In genomic region chr16:22184615-22184968, GRCh38 we compare ENCODE assay signal across 16 cellular contexts. TPM values are rescaled to one million over a fixed set of nuclear protein-coding genes. Genes with fewer than 3 reads are reported as not detected.
DNase-seq lines count a peak whose midpoint lies in the region; ATAC-seq, FAIRE-seq and TF ChIP-seq lines count a peak whose summit lies in the region.
"Had no signal": no experiment of that assay in that cellular context is flagged by ENCODE, and none has a peak within 500 bp of the region (broad histone marks: within the 10 kb centered on the region; RNA-seq: fewer than 3 reads in every experiment).

No MANE protein-coding gene starts in this region.

- TF ChIP-seq EP300 in HepG2 (IDR thresholded peaks at IDR 0.05; ENCODE audit: low read depth in 2 of 2, low read length in 2 of 2) (no peak), HepG2 (CRISPR knock-in tag; IDR thresholded peaks at IDR 0.05; ENCODE audit: borderline replicate concordance) (no peak)

- H3K4me1 Mint-ChIP-seq in memory B cell = peaks cover 13% of the 10 kb centered on the region
- H3K4me1 Mint-ChIP-seq in glutamatergic neuron (ENCODE audit: low read depth, unreplicated experiment) = peaks cover 10% of the 10 kb centered on the region

- ATAC-seq in HepG2 (no peak), right lobe of liver (no peak), memory B cell (ENCODE audit: low read depth) (no peak)

- POLR2A ChIA-PET in HepG2 (lab: Yijun Ruan, JAX) = no interaction called here

- TF ChIP-seq CTCF in HepG2 (CRISPR knock-in tag; IDR thresholded peaks at IDR 0.05) = no peak
- no peak for TF ChIP-seq CTCF in right lobe of liver (IDR thresholded peaks at IDR 0.05)
- TF ChIP-seq CTCF in OCI-LY3 (IDR thresholded peaks at IDR 0.05; ENCODE audit: low read depth, low read length) = no peak
- TF ChIP-seq CTCF in Peyer's patch (IDR thresholded peaks at IDR 0.05) = no peak
- no peak for TF ChIP-seq CTCF in glutamatergic neuron (IDR thresholded peaks at IDR 0.05; ENCODE audit: partially characterized antibody, unreplicated experiment)

- H3K4me3 ChIP-seq in HepG2 (replicated peaks in 1 of 3; ENCODE audit: insufficient read depth in 1 of 3, low read depth in 2 of 3, low read length in 3 of 3) (no peak overlapping the region), right lobe of liver (no peak overlapping the region), OCI-LY3 (ENCODE audit: low read length) (peak overlapping the region; percentile 82), Peyer's patch (no peak overlapping the region)
- H3K4me3 ChIP-seq: BLaER1 treated with 17β-estradiol and CSF1 and Interleukin-3, amounts not matched to agents 10 nM and 100 nM had no signal

- CTCF ChIA-PET in HepG2 (lab: Yijun Ruan, JAX; ENCODE audit: low intra/inter-chr PET ratio, low total read pairs) = interaction anchor here (0.8 to 1.3 kb wide), 2 partner anchors 43 to 106 kb away, joined by 3 to 4 read pairs; no protein-coding TSS in a partner anchor

- BruUV-seq in HepG2 (replicated peaks; lab: Mats Ljungman, UMichigan) = no TSS peak

- intact Hi-C loops in HepG2 (cut with micrococcal nuclease; ENCODE audit: unreplicated experiment) (no loop called here), right lobe of liver (cut with DNase I) (loop anchor here in 1 of 2 donors (10.0 kb wide), 1 partner anchor 180 kb away; the partner anchor contains the start of genes MOSMO and PDZD9), head of caudate nucleus (cut with DNase I) (no loop called here)

- DNase-seq in HepG2 (ENCODE audit: low spot score) = no peak
- DNase-seq in right lobe of liver = no peak
- DNase-seq in memory B cell (ENCODE audit: low spot score in 2 of 2) = no peak
- DNase-seq in Peyer's patch = no peak
- no peak for DNase-seq in glutamatergic neuron
- no peak for DNase-seq in head of caudate nucleus
- DNase-seq: ACHN; CD4-positive, CD25-positive, alpha-beta regulatory T cell; DMS79; GOT3 had no signal

- TF ChIP-seq POLR2A in HepG2 (IDR thresholded peaks at IDR 0.05; ENCODE audit: insufficient read depth in 1 of 2, low read depth in 2 of 2, low read length in 2 of 2) = no peak
- TF ChIP-seq POLR2A in right lobe of liver (IDR thresholded peaks at IDR 0.05) = no peak
- no peak for TF ChIP-seq POLR2A in Peyer's patch (IDR thresholded peaks at IDR 0.05)

- H3K9me3 Mint-ChIP-seq in memory B cell (no peaks in the 10 kb centered on the region), glutamatergic neuron (ENCODE audit: unreplicated experiment) (peaks cover 3% of the 10 kb centered on the region)
- H3K9me3 Mint-ChIP-seq: CD4-positive, CD25-positive, alpha-beta regulatory T cell had no signal

- H3K27ac Mint-ChIP-seq in memory B cell = no peak overlapping the region
- H3K27ac Mint-ChIP-seq in glutamatergic neuron (ENCODE audit: unreplicated experiment) = no peak overlapping the region

- no peaks in the 10 kb centered on the region; a peak in 1 of 5 replicates for H3K27me3 ChIP-seq in HepG2 (ENCODE audit: control insufficient read depth in 1 of 2, insufficient read depth in 2 of 2, low read length in 2 of 2)
- H3K27me3 ChIP-seq in right lobe of liver = no peaks in the 10 kb centered on the region
- no peaks in the 10 kb centered on the region for H3K27me3 ChIP-seq in OCI-LY3 (ENCODE audit: low read depth, low read length)
- no peaks in the 10 kb centered on the region for H3K27me3 ChIP-seq in Peyer's patch
- H3K27me3 ChIP-seq: BLaER1 treated with 17β-estradiol and CSF1 and Interleukin-3, amounts not matched to agents 10 nM and 100 nM had no signal

- H2AFZ ChIP-seq in HepG2 (ENCODE audit: low read length) (no peak overlapping the region), OCI-LY3 (ENCODE audit: low read depth, low read length) (no peak overlapping the region)

- H3K36me3 ChIP-seq in HepG2 (replicated peaks in 1 of 2; ENCODE audit: control insufficient read depth in 1 of 2, insufficient read depth in 2 of 2, low read length in 2 of 2) (no peaks in the 10 kb centered on the region), right lobe of liver (no peaks in the 10 kb centered on the region), OCI-LY3 (replicated peaks; ENCODE audit: low read depth, low read length) (no peaks in the 10 kb centered on the region), Peyer's patch (no peaks in the 10 kb centered on the region)
- H3K36me3 ChIP-seq: BLaER1 treated with 17β-estradiol and CSF1 and Interleukin-3, amounts not matched to agents 10 nM and 100 nM had no signal

- H4K20me1 ChIP-seq in HepG2 (ENCODE audit: insufficient read depth, low read length) = no peaks in the 10 kb centered on the region
- H4K20me1 ChIP-seq in OCI-LY3 (ENCODE audit: insufficient read depth, low read length) = no peaks in the 10 kb centered on the region
- H4K20me1 ChIP-seq: BLaER1 treated with 17β-estradiol and CSF1 and Interleukin-3, amounts not matched to agents 10 nM and 100 nM had no signal

- in situ Hi-C loops in HepG2 (cut with HindIII; ENCODE audit: extremely low pct_ligation_motif_present, low pct_unique_long_range_greater_than_20kb) = no loop called here

- H3K9me3 ChIP-seq in HepG2 (ENCODE audit: low read length) = no peaks in the 10 kb centered on the region
- H3K9me3 ChIP-seq in right lobe of liver = no peaks in the 10 kb centered on the region
- H3K9me3 ChIP-seq in OCI-LY3 (ENCODE audit: insufficient read depth, low read length) = no peaks in the 10 kb centered on the region
- no peaks in the 10 kb centered on the region for H3K9me3 ChIP-seq in Peyer's patch
- H3K9me3 ChIP-seq: BLaER1 treated with 17β-estradiol and CSF1 and Interleukin-3, amounts not matched to agents 10 nM and 100 nM had no signal

- peak overlapping the region; percentile 46 for H3K4me3 Mint-ChIP-seq in memory B cell
- no peak overlapping the region for H3K4me3 Mint-ChIP-seq in glutamatergic neuron (ENCODE audit: unreplicated experiment)
- H3K4me3 Mint-ChIP-seq: CD4-positive, CD25-positive, alpha-beta regulatory T cell had no signal

- H3K4me1 ChIP-seq in HepG2 (ENCODE audit: insufficient read depth, low read length) = peaks cover 23% of the 10 kb centered on the region
- peaks cover 0 to 13% (median 2%) of the 10 kb centered on the region in 4 donors for H3K4me1 ChIP-seq in right lobe of liver
- peaks cover 45% of the 10 kb centered on the region for H3K4me1 ChIP-seq in OCI-LY3 (ENCODE audit: low read length)
- H3K4me1 ChIP-seq in Peyer's patch = peaks cover 0 to 16% (median 12%) of the 10 kb centered on the region in 4 donors

- H3K4me2 ChIP-seq in HepG2 (ENCODE audit: low read depth, low read length) (no peak overlapping the region), OCI-LY3 (ENCODE audit: low read length) (peak overlapping the region; percentile 75)
- H3K4me2 ChIP-seq: BLaER1 treated with 17β-estradiol and CSF1 and Interleukin-3, amounts not matched to agents 10 nM and 100 nM had no signal

- WGBS in HepG2 (ENCODE audit: low lambda C conversion rate) = 80% methylated on average over 6 of the region's 6 CpGs
- no CpG with 5 or more reads among the region's 6 CpGs for WGBS in right lobe of liver (ENCODE audit: insufficient coverage, low coverage, low lambda C conversion rate, missing lambda C conversion rate)

- H3K36me3 Mint-ChIP-seq in memory B cell = peaks cover 6% of the 10 kb centered on the region
- H3K36me3 Mint-ChIP-seq in glutamatergic neuron (ENCODE audit: unreplicated experiment) = no peaks in the 10 kb centered on the region

- no peak overlapping the region for H3K27ac ChIP-seq in HepG2 (ENCODE audit: extremely low read length, insufficient read depth, low read length)
- H3K27ac ChIP-seq in right lobe of liver = no peak overlapping the region
- H3K27ac ChIP-seq in OCI-LY3 (ENCODE audit: low read length) = peak overlapping the region; percentile 55
- no peak overlapping the region for H3K27ac ChIP-seq in Peyer's patch
- H3K27ac ChIP-seq: BLaER1 treated with 17β-estradiol and CSF1 and Interleukin-3, amounts not matched to agents 10 nM and 100 nM had no signal

- H3K9ac ChIP-seq in HepG2 (ENCODE audit: insufficient read depth, low read depth, low read length) (no peak overlapping the region), OCI-LY3 (ENCODE audit: low read length) (peak overlapping the region; percentile 62)
- H3K9ac ChIP-seq: BLaER1 treated with 17β-estradiol and CSF1 and Interleukin-3, amounts not matched to agents 10 nM and 100 nM had no signal

- no peak for FAIRE-seq in HepG2 (lab: Jason Lieb, UNC)
- FAIRE-seq: GM12891, GM19239 had no signal

- no peaks in the 10 kb centered on the region for H3K79me2 ChIP-seq in HepG2 (ENCODE audit: insufficient read depth, low read length)
- H3K79me2 ChIP-seq in OCI-LY3 (ENCODE audit: low read length) = no peaks in the 10 kb centered on the region

- H3K27me3 Mint-ChIP-seq in memory B cell (no peaks in the 10 kb centered on the region), glutamatergic neuron (ENCODE audit: unreplicated experiment) (peaks cover 2% of the 10 kb centered on the region)

- TF ChIP-seq RAD21 in HepG2 (CRISPR knock-in tag; IDR thresholded peaks at IDR 0.05) = no peak

RNA-seq across cellular contexts. Expression of gene EEF2K, which starts 21.5 kb away (rescaled TPM):
- 14.3 and 23.8 TPM in 2 replicates for total RNA-seq in HepG2 (2016; rRNA removed; fragmentation: Illumina TruSeq; extraction: Trizol)
- 3.2 and 3.4 TPM in 2 replicates for total RNA-seq in HepG2 (2016; cell fraction: cytosol; rRNA removed; fragmentation: Illumina TruSeq; extraction: Trizol; ENCODE audit: low read depth)
- 12.5 and 22.8 TPM in 2 replicates for total RNA-seq in HepG2 (2016; cell fraction: insoluble cytoplasmic fraction; rRNA removed; fragmentation: Illumina TruSeq; extraction: Trizol)
- total RNA-seq in HepG2 (2016; cell fraction: membrane; rRNA removed; fragmentation: Illumina TruSeq; extraction: Trizol) = 8.3 and 8.6 TPM in 2 replicates
- 20.0 and 25.8 TPM in 2 replicates for total RNA-seq in HepG2 (2016; cell fraction: nucleus; rRNA removed; fragmentation: Illumina TruSeq; extraction: Trizol)
- polyA plus RNA-seq in HepG2 (2011; rRNA removed) = 20.0 and 22.0 TPM in 2 replicates
- polyA plus RNA-seq in HepG2 (2011; cell fraction: cytosol; rRNA removed) = 7.4 and 8.9 TPM in 2 replicates
- 47.8 and 56.1 TPM in 2 replicates for polyA plus RNA-seq in HepG2 (2011; cell fraction: nucleus; rRNA removed)
- polyA plus RNA-seq in HepG2 (2012) = 11.0 and 12.1 TPM in 2 replicates
- polyA plus RNA-seq in HepG2 (2016; cell fraction: cytosol; fragmentation: Illumina TruSeq; extraction: Trizol; ENCODE audit: low read depth) = 1.1 and 1.2 TPM in 2 replicates
- polyA plus RNA-seq in HepG2 (2016; cell fraction: insoluble cytoplasmic fraction; fragmentation: Illumina TruSeq; extraction: Trizol; ENCODE audit: low read depth) = 8.7 and 10.9 TPM in 2 replicates
- 2.6 and 3.0 TPM in 2 replicates for polyA plus RNA-seq in HepG2 (2016; cell fraction: membrane; fragmentation: Illumina TruSeq; extraction: Trizol; ENCODE audit: low read depth)
- polyA plus RNA-seq in HepG2 (2016; cell fraction: nucleus; fragmentation: Illumina TruSeq; extraction: Trizol; ENCODE audit: insufficient read depth, low read depth) = 33.2 and 35.2 TPM in 2 replicates
- polyA minus RNA-seq in HepG2 (2011; rRNA and poly(A)+ RNA removed; ENCODE audit: low replicate concordance) = 52.0 and 57.8 TPM in 2 replicates
- polyA minus RNA-seq in HepG2 (2011; cell fraction: cytosol; rRNA and poly(A)+ RNA removed) = 14.7 and 15.5 TPM in 2 replicates
- 23.9 and 25.6 TPM in 2 replicates for polyA minus RNA-seq in HepG2 (2011; cell fraction: nucleus; rRNA and poly(A)+ RNA removed)
- total RNA-seq in right lobe of liver = 10 to 100 TPM in 5 of 6 experiments, 1 to 10 TPM in 1; 10.0 to 17.5 (median 11.5) TPM
- total RNA-seq in Peyer's patch = 10 to 100 TPM; 26.9 to 46.4 (median 36.1) TPM
- 40.2 TPM for total RNA-seq in glutamatergic neuron (ENCODE audit: unreplicated experiment)

RNA-seq across cellular contexts. Expression of gene SDR42E2, which starts 22.3 kb away (rescaled TPM):
- total RNA-seq in HepG2 (2016; rRNA removed; fragmentation: Illumina TruSeq; extraction: Trizol) (0.11 TPM in 1 of 2 replicates, not detected in the other), right lobe of liver (not detected), Peyer's patch (not detected), glutamatergic neuron (ENCODE audit: unreplicated experiment) (not detected)
- total RNA-seq in HepG2 (2016; cell fraction: cytosol; rRNA removed; fragmentation: Illumina TruSeq; extraction: Trizol; ENCODE audit: low read depth) = 0.44 and 0.71 TPM in 2 replicates
- 0.13 TPM in 1 of 2 replicates, not detected in the other for total RNA-seq in HepG2 (2016; cell fraction: insoluble cytoplasmic fraction; rRNA removed; fragmentation: Illumina TruSeq; extraction: Trizol)
- total RNA-seq in HepG2 (2016; cell fraction: membrane; rRNA removed; fragmentation: Illumina TruSeq; extraction: Trizol) = 0.17 and 0.28 TPM in 2 replicates
- 0.37 and 0.60 TPM in 2 replicates for total RNA-seq in HepG2 (2016; cell fraction: nucleus; rRNA removed; fragmentation: Illumina TruSeq; extraction: Trizol)
- 0.05 TPM in 1 of 2 replicates, not detected in the other for polyA plus RNA-seq in HepG2 (2011; rRNA removed)
- not detected in 2 replicates for polyA plus RNA-seq in HepG2 (2011; cell fraction: cytosol; rRNA removed)
- polyA plus RNA-seq in HepG2 (2011; cell fraction: nucleus; rRNA removed) = 0.07 and 0.10 TPM in 2 replicates
- 0.17 and 0.23 TPM in 2 replicates for polyA plus RNA-seq in HepG2 (2012)
- 0.05 and 0.08 TPM in 2 replicates for polyA plus RNA-seq in HepG2 (2016; cell fraction: cytosol; fragmentation: Illumina TruSeq; extraction: Trizol; ENCODE audit: low read depth)
- not detected in 2 replicates for polyA plus RNA-seq in HepG2 (2016; cell fraction: insoluble cytoplasmic fraction; fragmentation: Illumina TruSeq; extraction: Trizol; ENCODE audit: low read depth)
- 0.07 TPM in 1 of 2 replicates, not detected in the other for polyA plus RNA-seq in HepG2 (2016; cell fraction: membrane; fragmentation: Illumina TruSeq; extraction: Trizol; ENCODE audit: low read depth)
- polyA plus RNA-seq in HepG2 (2016; cell fraction: nucleus; fragmentation: Illumina TruSeq; extraction: Trizol; ENCODE audit: insufficient read depth, low read depth) = not detected in 2 replicates
- 0.05 and 0.14 TPM in 2 replicates for polyA minus RNA-seq in HepG2 (2011; rRNA and poly(A)+ RNA removed; ENCODE audit: low replicate concordance)
- polyA minus RNA-seq in HepG2 (2011; cell fraction: cytosol; rRNA and poly(A)+ RNA removed) = 0.26 TPM in 1 of 2 replicates, not detected in the other
- polyA minus RNA-seq in HepG2 (2011; cell fraction: nucleus; rRNA and poly(A)+ RNA removed) = 0.50 and 0.77 TPM in 2 replicates
- total RNA-seq: A172, G401 had no signal
